In the genomic region with DNA sequence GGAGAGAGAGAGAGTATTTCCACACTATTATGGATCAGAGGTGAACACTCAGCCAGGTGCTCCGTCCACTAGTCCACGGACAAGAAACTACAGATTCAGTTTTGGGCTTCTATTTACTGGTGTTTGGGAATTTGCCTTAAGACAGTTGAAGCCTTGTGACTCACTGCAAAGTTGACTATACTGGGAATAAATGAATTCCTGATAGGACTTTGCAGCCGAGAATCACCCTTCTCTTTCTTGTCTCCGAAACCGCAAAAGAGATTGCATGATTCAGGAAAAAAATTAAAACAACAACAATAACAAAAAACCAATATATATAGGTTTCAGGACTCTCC, we compare ENCODE assay signal across 11 cellular contexts. TPM values are rescaled to one million over a fixed set of nuclear protein-coding genes. Genes with fewer than 3 reads are reported as not detected.
DNase-seq lines count a peak whose midpoint lies in the region; ATAC-seq, FAIRE-seq and TF ChIP-seq lines count a peak whose summit lies in the region.
"Had no signal": no experiment of that assay in that cellular context is flagged by ENCODE, and none has a peak within 500 bp of the region (broad histone marks: within the 10 kb centered on the region; RNA-seq: fewer than 3 reads in every experiment).

No MANE protein-coding gene starts in this region.

- peaks cover 7 to 36% (median 12%) of the 10 kb centered on the region in 5 donors for H3K27me3 ChIP-seq in subcutaneous abdominal adipose tissue (ENCODE audit: control insufficient read depth in 5 of 5, insufficient read depth in 4 of 5, low read length in 5 of 5)

- H3K4me3 ChIP-seq in astrocyte of the spinal cord (ENCODE audit: low read depth, low read length) (peak overlapping the region; percentile 69), kidney (ENCODE audit: low read length in 2 of 2) (peak overlapping the region; percentile 81 to 84), subcutaneous abdominal adipose tissue (ENCODE audit: low read depth in 1 of 5, low read length in 5 of 5) (peak overlapping the region; percentile 40 to 66 (median 51))

- H3K4me3 Mint-ChIP-seq in activated T-cell treated with anti-CD3 and anti-CD28 coated beads, Interleukin-2, amount 50 U/mL, for 4 hours, result peak overlapping the region; percentile 43
- H3K4me3 Mint-ChIP-seq: activated naive CD4-positive, alpha-beta T cell treated with anti-CD3 and anti-CD28 coated beads, Interleukin-2, amount 10 ng/mL, durations not matched to agents 7 days and 5 days had no signal

- H3K36me3 ChIP-seq in kidney (ENCODE audit: control insufficient read depth in 1 of 2, insufficient read depth in 2 of 2, low read length in 2 of 2), result no peaks in the 10 kb centered on the region
- H3K36me3 ChIP-seq in subcutaneous abdominal adipose tissue (ENCODE audit: control insufficient read depth in 5 of 5, insufficient read depth in 5 of 5, low read length in 5 of 5), result no peaks in the 10 kb centered on the region
- H3K36me3 ChIP-seq: BE2C, tibial artery had no signal

- H3K9me3 ChIP-seq in kidney (ENCODE audit: control insufficient read depth in 1 of 2, low read length in 2 of 2) (peaks cover 0 to 4% of the 10 kb centered on the region in 2 donors), subcutaneous abdominal adipose tissue (ENCODE audit: control insufficient read depth in 5 of 5, low read length in 5 of 5) (peaks cover 0 to 9% (median 8%) of the 10 kb centered on the region in 5 donors)
- H3K9me3 ChIP-seq: BE2C, tibial artery had no signal

- H3K4me1 Mint-ChIP-seq in activated T-cell treated with anti-CD3 and anti-CD28 coated beads, Interleukin-2, amount 50 U/mL, for 4 hours (ENCODE audit: low read depth), result peaks cover 20% of the 10 kb centered on the region

- peak overlapping the region in 1 of 2 donors; percentile 81 for H3K9ac ChIP-seq in kidney (ENCODE audit: low read length in 2 of 2)
- H3K9ac ChIP-seq in subcutaneous abdominal adipose tissue (ENCODE audit: low read length in 5 of 5), result no peak overlapping the region

- no peaks in the 10 kb centered on the region for H3K9me3 Mint-ChIP-seq in activated T-cell treated with anti-CD3 and anti-CD28 coated beads, Interleukin-2, amount 50 U/mL, for 4 hours
- H3K9me3 Mint-ChIP-seq: activated naive CD4-positive, alpha-beta T cell treated with anti-CD3 and anti-CD28 coated beads, Interleukin-2, amount 10 ng/mL, durations not matched to agents 7 days and 5 days had no signal

- FAIRE-seq in kidney (lab: Jason Lieb, UNC), result no peak

- no peaks in the 10 kb centered on the region for H3K36me3 Mint-ChIP-seq in activated T-cell treated with anti-CD3 and anti-CD28 coated beads, Interleukin-2, amount 50 U/mL, for 4 hours (ENCODE audit: insufficient read depth)
- H3K36me3 Mint-ChIP-seq: activated naive CD4-positive, alpha-beta T cell treated with anti-CD3 and anti-CD28 coated beads, Interleukin-2, amount 10 ng/mL, durations not matched to agents 7 days and 5 days had no signal

- DNase-seq in activated T-cell treated with anti-CD3 and anti-CD28 coated beads, Interleukin-2, amount 50 U/mL, for 4 hours, result no peak
- no peak for DNase-seq in activated T-cell treated with anti-CD3 and anti-CD28 coated beads, Interleukin-2, amount 50 U/mL, for 1 hour
- DNase-seq in astrocyte of the spinal cord (ENCODE audit: low read depth, low spot score), result no peak
- DNase-seq in kidney, result no peak
- no peak for DNase-seq in NCI-H1930 (lab: John Stamatoyannopoulos, UW)
- DNase-seq: activated naive CD4-positive, alpha-beta T cell treated with anti-CD3 and anti-CD28 coated beads, Interleukin-2, amount 10 ng/mL, durations not matched to agents 7 days and 5 days; BE2C; tibial artery had no signal

- intact Hi-C loops in kidney (cut with DNase I), result no loop called here

- H3K27ac ChIP-seq in kidney (ENCODE audit: low read depth in 2 of 2, low read length in 2 of 2), result peak overlapping the region in 1 of 2 donors; percentile 49
- no peak overlapping the region for H3K27ac ChIP-seq in subcutaneous abdominal adipose tissue (ENCODE audit: low read depth, low read length)
- H3K27ac ChIP-seq: tibial artery had no signal

- H3K27me3 Mint-ChIP-seq in activated T-cell treated with anti-CD3 and anti-CD28 coated beads, Interleukin-2, amount 50 U/mL, for 4 hours (ENCODE audit: low read depth), result peaks cover 77% of the 10 kb centered on the region

- peaks cover 2 to 6% of the 10 kb centered on the region in 2 donors for H3K4me1 ChIP-seq in kidney (ENCODE audit: control insufficient read depth in 1 of 2, insufficient read depth in 1 of 2, low read depth in 1 of 2, low read length in 2 of 2)
- H3K4me1 ChIP-seq in subcutaneous abdominal adipose tissue (ENCODE audit: control insufficient read depth in 5 of 5, insufficient read depth in 5 of 5, low read length in 5 of 5), result peaks cover 0 to 17% (median 14%) of the 10 kb centered on the region in 5 donors
- H3K4me1 ChIP-seq: BE2C had no signal

- in situ Hi-C loops in astrocyte of the spinal cord (cut with HindIII; ENCODE audit: low sequenced_read_pairs), result no loop called here

- no peak for ATAC-seq in activated T-cell treated with anti-CD3 and anti-CD28 coated beads, Interleukin-2, amount 50 U/mL, for 4 hours
- no peak for ATAC-seq in GM21360 (IDR thresholded peaks at IDR 0.05; ENCODE audit: unreplicated experiment)
- ATAC-seq in HG03097 (IDR thresholded peaks at IDR 0.05; ENCODE audit: low FRiP score, unreplicated experiment), result no peak

- TF ChIP-seq CTCF in astrocyte of the spinal cord (IDR thresholded peaks at IDR 0.05; ENCODE audit: low read depth, low read length) (no peak), kidney (IDR thresholded peaks at IDR 0.05; ENCODE audit: borderline replicate concordance, extremely low read depth, insufficient read depth) (no peak)

RNA-seq across cellular contexts. Expression of a gene that starts 0.7 kb away (rescaled TPM):
- under 1 TPM in 1 of 3 donors, not detected in 2; 0.26 TPM for total RNA-seq in activated T-cell treated with anti-CD3 and anti-CD28 coated beads, Interleukin-2, amount 50 U/mL, for 4 hours
- 15.4 TPM for total RNA-seq in kidney
- polyA plus RNA-seq in kidney (ENCODE audit: insufficient read depth, low read depth, low replicate concordance), result 17.7 TPM

RNA-seq across cellular contexts. Expression of a gene that starts 51.9 kb away (rescaled TPM):
- not detected for total RNA-seq in activated T-cell treated with anti-CD3 and anti-CD28 coated beads, Interleukin-2, amount 50 U/mL, for 4 hours
- 1.1 TPM for total RNA-seq in kidney
- 59.0 TPM for polyA plus RNA-seq in kidney (ENCODE audit: insufficient read depth, low read depth, low replicate concordance)

Comparison
In these comparisons a context has a peak if more than half of its experiments do, and no peak if none do; other contexts are left out.
1. RNA of a gene that starts 0.7 kb away (total RNA-seq): 15.4 TPM in kidney (single experiment); 0.26 TPM in activated T-cell treated with anti-CD3 and anti-CD28 coated beads, Interleukin-2, amount 50 U/mL, for 4 hours; every median in the first group is over 10 times any median in the second.
2. Peak in every context shown above with its lines, with median percentiles within 50 percentile points of each other: H3K4me3 ChIP-seq.